ENCODE assay signal across 9 cellular contexts in the genomic region with DNA sequence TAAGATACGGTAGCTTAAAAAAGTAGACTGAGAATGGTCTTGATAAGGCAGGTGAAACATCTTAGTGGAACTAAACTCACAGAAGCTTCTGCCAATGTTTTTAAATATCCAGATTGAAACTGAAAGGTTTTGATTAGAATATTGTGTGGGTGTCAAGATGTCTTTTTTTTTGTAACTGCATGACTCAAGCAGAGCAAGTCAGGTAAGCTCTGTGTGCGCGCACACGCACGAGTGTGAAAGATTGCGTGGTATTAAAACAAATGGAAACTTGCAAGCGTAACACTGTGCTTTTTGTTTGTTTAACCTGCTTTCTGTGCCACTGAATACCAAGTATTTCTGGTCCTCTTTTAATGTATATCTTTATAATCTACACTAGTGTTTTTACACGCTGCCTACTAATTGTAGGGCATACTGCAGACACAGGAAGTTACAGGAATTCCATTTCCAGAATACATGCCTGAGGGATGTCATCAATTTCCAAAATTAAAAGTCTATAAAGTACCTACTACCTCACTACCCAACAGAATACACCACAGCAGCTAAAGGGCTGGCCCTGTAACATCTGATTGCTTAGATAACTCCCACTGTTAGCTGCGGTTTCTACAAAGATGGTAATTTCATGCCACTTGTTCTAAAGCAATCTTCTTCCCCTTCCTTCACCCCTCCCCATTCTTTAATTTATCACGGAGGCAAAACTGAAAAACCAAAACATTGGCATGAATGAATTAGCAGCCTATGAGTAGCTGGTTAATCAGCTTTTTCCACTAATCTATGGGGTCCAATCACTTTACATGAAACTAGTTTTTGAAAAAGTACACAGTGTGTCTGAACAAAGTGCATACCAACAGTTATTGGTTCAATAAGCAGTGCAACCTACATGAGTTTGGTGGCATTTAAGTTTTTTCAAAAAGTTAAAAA.
DNase-seq lines count a peak whose midpoint lies in the region; ATAC-seq and TF ChIP-seq lines count a peak whose summit lies in the region.
"Had no signal": no experiment of that assay in that cellular context is flagged by ENCODE, and none has a peak within 500 bp of the region (broad histone marks: within the 10 kb centered on the region; RNA-seq: fewer than 3 reads in every experiment).

No MANE protein-coding gene starts in this region.

- H3K4me3 Mint-ChIP-seq in mesothelial cell of epicardium, result no peak overlapping the region

- WGBS in esophagus muscularis mucosa, result 89% methylated on average over 10 of the region's 10 CpGs
- WGBS in thyroid gland, 2 donors, result 90 to 91% methylated on average over 10 of the region's 10 CpGs

- ATAC-seq in activated naive CD4-positive, alpha-beta T cell treated with anti-CD3 and anti-CD28 coated beads, Interleukin-2, amount 50 U/mL, for 72 hours, result peak; percentile 84 to 87

- H3K36me3 Mint-ChIP-seq in activated naive CD4-positive, alpha-beta T cell treated with anti-CD3 and anti-CD28 coated beads, Interleukin-2, amount 50 U/mL, for 72 hours, result peaks cover 9 to 22% of the 10 kb centered on the region in 2 donors
- H3K36me3 Mint-ChIP-seq in mesothelial cell of epicardium, result peaks cover 17% of the 10 kb centered on the region

- H3K9me3 Mint-ChIP-seq in activated naive CD4-positive, alpha-beta T cell treated with anti-CD3 and anti-CD28 coated beads, Interleukin-2, amount 50 U/mL, for 72 hours, result no peaks in the 10 kb centered on the region
- H3K9me3 Mint-ChIP-seq in mesothelial cell of epicardium, result no peaks in the 10 kb centered on the region

- H3K4me1 Mint-ChIP-seq in mesothelial cell of epicardium, result peaks cover 3% of the 10 kb centered on the region

- H3K27ac ChIP-seq in esophagus muscularis mucosa (replicated peaks in 1 of 4), result no peak overlapping the region
- H3K27ac ChIP-seq in SJCRH30, result no peak overlapping the region
- no peak overlapping the region for H3K27ac ChIP-seq in thyroid gland
- H3K27ac ChIP-seq: cardiac muscle cell had no signal

- in situ Hi-C loops in KBM-7 (cut with MboI; ENCODE audit: low pct_unique_long_range_greater_than_20kb, low sequenced_read_pairs), result no loop called here

- H3K27me3 ChIP-seq in esophagus muscularis mucosa (no peaks in the 10 kb centered on the region), SJCRH30 (no peaks in the 10 kb centered on the region), thyroid gland (no peaks in the 10 kb centered on the region)
- H3K27me3 ChIP-seq: cardiac muscle cell had no signal

- DNase-seq in GM20000 (ENCODE audit: low spot score), result peak; percentile 41
- peak; percentile 85 for DNase-seq in KBM-7
- DNase-seq in activated naive CD4-positive, alpha-beta T cell treated with anti-CD3 and anti-CD28 coated beads, Interleukin-2, amount 50 U/mL, for 72 hours (ENCODE audit: low spot score in 2 of 2), result peak in 1 of 2 donors; percentile 30
- DNase-seq in stimulated activated CD4-positive, alpha-beta T cell treated with anti-CD3 and anti-CD28 coated beads, TNF-alpha, amount 100 ng/mL, for 48 hours (ENCODE audit: low read depth in 3 of 3), result peak in 2 of 3 donors; percentile 10 to 12
- DNase-seq in esophagus muscularis mucosa (ENCODE audit: extremely low spot score), result no peak
- DNase-seq in mesothelial cell of epicardium (ENCODE audit: low spot score in 2 of 2, unreplicated experiment in 2 of 2), result no peak
- no peak for DNase-seq in SJCRH30
- DNase-seq in thyroid gland, result no peak

- no peak for TF ChIP-seq POLR2A in esophagus muscularis mucosa (IDR thresholded peaks at IDR 0.05; ENCODE audit: low read depth)
- TF ChIP-seq POLR2A in thyroid gland (IDR thresholded peaks at IDR 0.05), result no peak

- peak overlapping the region; percentile 83 to 89 for H3K27ac Mint-ChIP-seq in activated naive CD4-positive, alpha-beta T cell treated with anti-CD3 and anti-CD28 coated beads, Interleukin-2, amount 50 U/mL, for 72 hours
- H3K27ac Mint-ChIP-seq in mesothelial cell of epicardium, result no peak overlapping the region

- intact Hi-C loops in esophagus muscularis mucosa (cut with DNase I) (no loop called here), thyroid gland (cut with DNase I) (no loop called here)

- no peaks in the 10 kb centered on the region for H3K27me3 Mint-ChIP-seq in mesothelial cell of epicardium (ENCODE audit: low read depth)

- H3K4me1 ChIP-seq in esophagus muscularis mucosa, result peaks cover 6 to 17% (median 13%) of the 10 kb centered on the region in 4 donors
- no peaks in the 10 kb centered on the region for H3K4me1 ChIP-seq in SJCRH30
- no peaks in the 10 kb centered on the region for H3K4me1 ChIP-seq in thyroid gland

- H3K36me3 ChIP-seq in esophagus muscularis mucosa (peaks cover 6 to 20% (median 16%) of the 10 kb centered on the region in 4 donors), SJCRH30 (no peaks in the 10 kb centered on the region), thyroid gland (peaks cover 0 to 7% of the 10 kb centered on the region in 2 donors)

- TF ChIP-seq CTCF in GM20000 (IDR thresholded peaks at IDR 0.05; ENCODE audit: extremely low read depth, missing control alignments) (no peak), esophagus muscularis mucosa (IDR thresholded peaks at IDR 0.05) (no peak), mesothelial cell of epicardium (IDR thresholded peaks at IDR 0.05; ENCODE audit: unreplicated experiment) (no peak), thyroid gland (IDR thresholded peaks at IDR 0.05) (no peak)

- H3K9me3 ChIP-seq in esophagus muscularis mucosa, result no peaks in the 10 kb centered on the region
- H3K9me3 ChIP-seq in SJCRH30 (replicated peaks), result no peaks in the 10 kb centered on the region
- no peaks in the 10 kb centered on the region for H3K9me3 ChIP-seq in thyroid gland

- no peak for TF ChIP-seq EP300 in esophagus muscularis mucosa (IDR thresholded peaks at IDR 0.05)

- no peak overlapping the region for H3K4me3 ChIP-seq in esophagus muscularis mucosa
- H3K4me3 ChIP-seq in SJCRH30, result no peak overlapping the region
- no peak overlapping the region for H3K4me3 ChIP-seq in thyroid gland (replicated peaks in 1 of 3)
- H3K4me3 ChIP-seq: cardiac muscle cell had no signal

Comparison
In these comparisons a context has a peak if more than half of its experiments do, and no peak if none do; other contexts are left out.
1. DNase-seq: peak in GM20000 (single experiment), KBM-7 (single experiment) and stimulated activated CD4-positive, alpha-beta T cell treated with anti-CD3 and anti-CD28 coated beads, TNF-alpha, amount 100 ng/mL, for 48 hours (2 of 3); none in esophagus muscularis mucosa (single experiment), mesothelial cell of epicardium (0 of 2), SJCRH30 (0 of 2) and thyroid gland (0 of 2).